1 cellular context compared by ENCODE assay signal in genomic region chr16:23141033-23141432, GRCh38.
TF ChIP-seq lines count a peak whose summit lies in the region.

No MANE protein-coding gene starts in this region.

TF ChIP-seq in HepG2, 621 proteins besides CTCF, POLR2A, EP300 and RAD21:
- 0 out of 2 replicates have a peak, but pooled peaks have one; percentile 22 for TF ChIP-seq ARID4A (CRISPR knock-in tag; IDR thresholded peaks at IDR 0.05; ENCODE audit: borderline replicate concordance)
- no peak for TF ChIP-seq HDAC6 (IDR thresholded peaks at IDR 0.05; ENCODE audit: low read depth, low read length)
- TF ChIP-seq SPEN (CRISPR knock-in tag; IDR thresholded peaks at IDR 0.05; ENCODE audit: low read depth) = 0 out of 2 replicates have a peak, but pooled peaks have one; percentile 27
- TF ChIP-seq ZNF260 (CRISPR knock-in tag; IDR thresholded peaks at IDR 0.05; ENCODE audit: borderline replicate concordance, low read depth) = no peak
- 0 out of 2 replicates have a peak, but pooled peaks have one; percentile 27 for TF ChIP-seq THAP8 (CRISPR knock-in tag; IDR thresholded peaks at IDR 0.05; ENCODE audit: borderline replicate concordance)
- no peak for TF ChIP-seq ZBTB3 (CRISPR knock-in tag; IDR thresholded peaks at IDR 0.05; ENCODE audit: borderline replicate concordance, low read depth)
- 0 out of 2 replicates have a peak, but pooled peaks have one; percentile 58 for TF ChIP-seq ZNF513 (CRISPR knock-in tag; conservative IDR thresholded peaks at IDR 0.05)
- TF ChIP-seq ZNF230 (CRISPR knock-in tag; IDR thresholded peaks at IDR 0.05) = 0 out of 2 replicates have a peak, but pooled peaks have one; percentile 8
TF ChIP-seq in HepG2: peak in this region for 5.
